In genomic region chr1:162538815-162539431, GRCh38 we compare ENCODE assay signal across 13 cellular contexts. TPM values are rescaled to one million over a fixed set of nuclear protein-coding genes. Genes with fewer than 3 reads are reported as not detected.
DNase-seq lines count a peak whose midpoint lies in the region; TF ChIP-seq lines count a peak whose summit lies in the region.
"Had no signal": no experiment of that assay in that cellular context is flagged by ENCODE, and none has a peak within 500 bp of the region (broad histone marks: within the 10 kb centered on the region; RNA-seq: fewer than 3 reads in every experiment).

No MANE protein-coding gene starts in this region.

- H3K4me1 Mint-ChIP-seq in HFFc6 (ENCODE audit: low read depth), result peaks cover 76% of the 10 kb centered on the region
- H3K4me1 Mint-ChIP-seq in activated CD4-positive, alpha-beta memory T cell treated with anti-CD3 and anti-CD28 coated beads, Interleukin-2, amount 10 ng/mL, durations not matched to agents 7 days and 5 days, result peaks cover 17% of the 10 kb centered on the region

- no peaks in the 10 kb centered on the region for H3K36me3 ChIP-seq in WERI-Rb-1
- H3K36me3 ChIP-seq: lower lobe of right lung had no signal

- peak; percentile 87 for DNase-seq in AG04449 (ENCODE audit: low read depth, low spot score)
- DNase-seq in HFFc6, result peak; percentile 96
- DNase-seq in activated CD4-positive, alpha-beta memory T cell treated with anti-CD3 and anti-CD28 coated beads, Interleukin-2, amount 10 ng/mL, durations not matched to agents 7 days and 5 days, result peak; percentile 17
- peak; percentile 18 for DNase-seq in foreskin melanocyte
- DNase-seq in KG1 (lab: John Stamatoyannopoulos, UW), result no peak
- DNase-seq in NCI-H1930 (lab: John Stamatoyannopoulos, UW), result no peak
- no peak for DNase-seq in DMS53 (lab: John Stamatoyannopoulos, UW)
- no peak for DNase-seq in WERI-Rb-1
- DNase-seq: lower lobe of right lung, NCI-H1105, Right ventricle myocardium superior, testis had no signal

- no peaks in the 10 kb centered on the region for H3K27me3 ChIP-seq in WERI-Rb-1 (ENCODE audit: insufficient read depth, low read depth, severe bottlenecking)
- H3K27me3 ChIP-seq: testis had no signal

- POLR2A ChIA-PET in AG04449 (lab: Yijun Ruan, JAX), result interaction anchor here (5.4 kb wide), 1 partner anchor 23 kb away, joined by 49 read pairs; the partner anchor contains the start of gene UAP1
- POLR2A ChIA-PET in activated CD4-positive, alpha-beta memory T cell treated with anti-CD3 and anti-CD28 coated beads, Interleukin-2, amount 10 ng/mL, durations not matched to agents 7 days and 5 days (lab: Charles Lee), result no interaction called here

- H3K36me3 Mint-ChIP-seq in HFFc6 (ENCODE audit: low read depth), result peaks cover 19% of the 10 kb centered on the region
- H3K36me3 Mint-ChIP-seq in activated CD4-positive, alpha-beta memory T cell treated with anti-CD3 and anti-CD28 coated beads, Interleukin-2, amount 10 ng/mL, durations not matched to agents 7 days and 5 days (ENCODE audit: low read depth), result peaks cover 10% of the 10 kb centered on the region

- no peak for TF ChIP-seq CTCF in AG04449 (IDR thresholded peaks at IDR 0.05; ENCODE audit: insufficient read depth, low read length, missing control alignments)
- no peak for TF ChIP-seq CTCF in HFFc6 (IDR thresholded peaks at IDR 0.05)
- TF ChIP-seq CTCF in WERI-Rb-1 (IDR thresholded peaks at IDR 0.05; ENCODE audit: low read depth, low read length), result no peak

- H3K27me3 Mint-ChIP-seq in HFFc6 (ENCODE audit: insufficient read depth), result no peaks in the 10 kb centered on the region
- H3K27me3 Mint-ChIP-seq in activated CD4-positive, alpha-beta memory T cell treated with anti-CD3 and anti-CD28 coated beads, Interleukin-2, amount 10 ng/mL, durations not matched to agents 7 days and 5 days, result no peaks in the 10 kb centered on the region

- peaks cover 5% of the 10 kb centered on the region; the same call in 1 of the 2 replicates for H3K9me3 Mint-ChIP-seq in HFFc6
- peaks cover 8% of the 10 kb centered on the region for H3K9me3 Mint-ChIP-seq in activated CD4-positive, alpha-beta memory T cell treated with anti-CD3 and anti-CD28 coated beads, Interleukin-2, amount 10 ng/mL, durations not matched to agents 7 days and 5 days

- peaks cover 4% of the 10 kb centered on the region for H3K9me3 ChIP-seq in WERI-Rb-1 (ENCODE audit: severe bottlenecking)
- H3K9me3 ChIP-seq: testis had no signal

- peak overlapping the region; percentile 60 for H3K4me3 Mint-ChIP-seq in HFFc6
- H3K4me3 Mint-ChIP-seq in activated CD4-positive, alpha-beta memory T cell treated with anti-CD3 and anti-CD28 coated beads, Interleukin-2, amount 10 ng/mL, durations not matched to agents 7 days and 5 days, result no peak overlapping the region

- CTCF ChIA-PET in AG04449 (lab: Yijun Ruan, JAX), result no interaction called here
- CTCF ChIA-PET in activated CD4-positive, alpha-beta memory T cell treated with anti-CD3 and anti-CD28 coated beads, Interleukin-2, amount 10 ng/mL, durations not matched to agents 7 days and 5 days (lab: Charles Lee), result interaction anchor here (1.1 kb wide), 1 partner anchor 9 kb away, joined by 3 read pairs; no protein-coding TSS in a partner anchor

- H3K4me3 ChIP-seq in AG04449 (ENCODE audit: low read depth, low read length), result no peak overlapping the region
- H3K4me3 ChIP-seq in WERI-Rb-1 (ENCODE audit: low read depth, low read length), result no peak overlapping the region
- H3K4me3 ChIP-seq: lower lobe of right lung, testis had no signal

- peak overlapping the region; percentile 96 for H3K27ac Mint-ChIP-seq in HFFc6
- peak overlapping the region; percentile 72 for H3K27ac Mint-ChIP-seq in activated CD4-positive, alpha-beta memory T cell treated with anti-CD3 and anti-CD28 coated beads, Interleukin-2, amount 10 ng/mL, durations not matched to agents 7 days and 5 days
- H3K27ac Mint-ChIP-seq: activated T-helper 2 cell treated with anti-CD3 and anti-CD28 coated beads, Interferon-gamma antibody, Interleukin-2, Interleukin-4, amounts not matched to agents 10 μg/mL and 5 μg/mL and 100 μg/mL, durations not matched to agents 14 hours and 24 hours and 36 hours had no signal

- no peak overlapping the region for H3K27ac ChIP-seq in WERI-Rb-1
- H3K27ac ChIP-seq: lower lobe of right lung, testis had no signal

RNA-seq across cellular contexts. Expression of gene UAP1, which starts 22.6 kb away (rescaled TPM):
- total RNA-seq in HFFc6 (2021; fragmentation: NEBNext Ultra II Directional; extraction: Animal tissue kit (Norgen Biotek cat#: 25700)), result 100 to 1,000 TPM; 105 to 192 (median 117) TPM
- total RNA-seq in activated CD4-positive, alpha-beta memory T cell treated with anti-CD3 and anti-CD28 coated beads, Interleukin-2, amount 10 ng/mL, durations not matched to agents 7 days and 5 days, result 10 to 100 TPM; 16.8 TPM

RNA-seq across cellular contexts. Expression of gene UHMK1, which starts 41.3 kb away (rescaled TPM):
- total RNA-seq in HFFc6 (2021; fragmentation: NEBNext Ultra II Directional; extraction: Animal tissue kit (Norgen Biotek cat#: 25700)), result 100 to 1,000 TPM in 4 of 6 experiments, 10 to 100 TPM in 2; 97.6 to 121 (median 105) TPM
- 10 to 100 TPM; 71.8 to 74.9 TPM for total RNA-seq in activated CD4-positive, alpha-beta memory T cell treated with anti-CD3 and anti-CD28 coated beads, Interleukin-2, amount 10 ng/mL, durations not matched to agents 7 days and 5 days

Comparison
In these comparisons a context has a peak if more than half of its experiments do, and no peak if none do; other contexts are left out.
1. DNase-seq: peak in AG04449 (single experiment), HFFc6 (single experiment), activated CD4-positive, alpha-beta memory T cell treated with anti-CD3 and anti-CD28 coated beads, Interleukin-2, amount 10 ng/mL, durations not matched to agents 7 days and 5 days (single experiment) and foreskin melanocyte (single experiment); none in KG1 (single experiment), NCI-H1930 (0 of 2), DMS53 (single experiment) and WERI-Rb-1 (single experiment).
2. RNA of gene UAP1, which starts 22.6 kb away (total RNA-seq): 105 to 192 TPM in HFFc6; 16.8 TPM in activated CD4-positive, alpha-beta memory T cell treated with anti-CD3 and anti-CD28 coated beads, Interleukin-2, amount 10 ng/mL, durations not matched to agents 7 days and 5 days; every median in the first group is over 4 times any median in the second.